ENCODE assay signal across 12 cellular contexts in the genomic region with DNA sequence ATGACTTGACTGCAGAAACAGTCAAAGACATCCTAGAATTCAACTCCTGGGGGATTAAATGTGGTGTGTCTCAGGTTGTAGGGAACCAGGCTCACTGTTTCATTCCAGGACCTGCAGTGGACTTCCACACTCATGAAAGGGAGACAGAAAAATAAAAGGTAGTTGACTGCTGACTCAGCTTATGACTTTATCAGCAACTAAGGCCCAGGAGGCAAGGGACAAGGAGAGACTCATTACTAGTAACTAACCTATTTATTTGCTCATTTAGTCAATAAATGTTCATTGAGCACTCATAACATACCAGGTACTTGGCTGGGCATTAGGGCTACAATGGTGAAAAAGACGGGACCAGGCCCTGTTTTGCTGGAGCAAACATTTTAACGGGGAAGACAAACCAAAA. TPM values are rescaled to one million over a fixed set of nuclear protein-coding genes. Genes with fewer than 3 reads are reported as not detected.
DNase-seq lines count a peak whose midpoint lies in the region; TF ChIP-seq lines count a peak whose summit lies in the region.
"Had no signal": no experiment of that assay in that cellular context is flagged by ENCODE, and none has a peak within 500 bp of the region (broad histone marks: within the 10 kb centered on the region; RNA-seq: fewer than 3 reads in every experiment).

No MANE protein-coding gene starts in this region.

- H3K9me3 ChIP-seq in stomach smooth muscle (ENCODE audit: control insufficient read depth in 2 of 2, low read length in 2 of 2) (peaks cover 0 to 6% of the 10 kb centered on the region in 2 donors), tibial artery (peaks cover 0 to 15% (median 0%) of the 10 kb centered on the region in 3 donors), ascending aorta (peaks cover 0 to 13% of the 10 kb centered on the region in 2 donors)
- H3K9me3 ChIP-seq: Caco-2 had no signal

- H3K4me1 Mint-ChIP-seq in Calu3 (ENCODE audit: low read depth, unreplicated experiment): peaks cover 9% of the 10 kb centered on the region
- no peaks in the 10 kb centered on the region for H3K4me1 Mint-ChIP-seq in neural crest cell
- H3K4me1 Mint-ChIP-seq: IgD-negative memory B cell had no signal

- H3K27ac ChIP-seq in stomach smooth muscle (ENCODE audit: low read length): peak overlapping the region; percentile 0
- H3K27ac ChIP-seq in tibial artery: no peak overlapping the region
- H3K27ac ChIP-seq in ascending aorta: peak overlapping the region in 1 of 2 donors; percentile 96
- H3K27ac ChIP-seq: GM23248 had no signal

- H3K4me1 ChIP-seq in stomach smooth muscle (ENCODE audit: control insufficient read depth, insufficient read depth, low read length): peaks cover 12% of the 10 kb centered on the region
- peaks cover 0 to 19% (median 12%) of the 10 kb centered on the region in 4 donors for H3K4me1 ChIP-seq in tibial artery
- peaks cover 0 to 8% of the 10 kb centered on the region in 2 donors for H3K4me1 ChIP-seq in ascending aorta
- H3K4me1 ChIP-seq: Caco-2 had no signal

- no peak for TF ChIP-seq CTCF in Calu3 (IDR thresholded peaks at IDR 0.05; ENCODE audit: unreplicated experiment)
- no peak for TF ChIP-seq CTCF in neural crest cell (conservative IDR thresholded peaks at IDR 0.05)
- TF ChIP-seq CTCF in tibial artery (IDR thresholded peaks at IDR 0.05): no peak
- TF ChIP-seq CTCF in ascending aorta (IDR thresholded peaks at IDR 0.05): no peak

- H3K27me3 ChIP-seq in stomach smooth muscle (ENCODE audit: control insufficient read depth in 1 of 2, insufficient read depth in 2 of 2, low read length in 2 of 2) (no peaks in the 10 kb centered on the region), tibial artery (no peaks in the 10 kb centered on the region), ascending aorta (no peaks in the 10 kb centered on the region)

- DNase-seq in Calu3 (no peak), OCI-M1 (lab: John Stamatoyannopoulos, UW) (peak; percentile 56), neural crest cell (ENCODE audit: low read depth, low spot score) (no peak), SK-N-DZ (ENCODE audit: low spot score) (no peak), tibial artery (no peak), ascending aorta (ENCODE audit: low spot score in 2 of 2) (no peak)
- DNase-seq: Caco-2; CD8-positive, alpha-beta memory T cell; GM23248 had no signal

- H3K27me3 Mint-ChIP-seq in Calu3 (ENCODE audit: unreplicated experiment) (no peaks in the 10 kb centered on the region), neural crest cell (ENCODE audit: low read depth) (no peaks in the 10 kb centered on the region)
- H3K27me3 Mint-ChIP-seq: CD8-positive, alpha-beta memory T cell; IgD-negative memory B cell had no signal

- H3K9me3 Mint-ChIP-seq in Calu3 (ENCODE audit: low read depth, unreplicated experiment) (peaks cover 10% of the 10 kb centered on the region), neural crest cell (peaks cover 21% of the 10 kb centered on the region)

- H3K36me3 Mint-ChIP-seq in Calu3 (ENCODE audit: insufficient read depth, unreplicated experiment) (no peaks in the 10 kb centered on the region), neural crest cell (ENCODE audit: low read depth) (peaks cover 20% of the 10 kb centered on the region)
- H3K36me3 Mint-ChIP-seq: IgD-negative memory B cell had no signal

- CTCF ChIA-PET in Calu3 (lab: Charles Lee): no interaction called here

- no peak overlapping the region for H3K9ac ChIP-seq in stomach smooth muscle (ENCODE audit: low read length in 2 of 2)
- H3K9ac ChIP-seq: GM23248 had no signal

- H3K4me3 Mint-ChIP-seq in Calu3 (ENCODE audit: low read depth, unreplicated experiment) (no peak overlapping the region), neural crest cell (peak overlapping the region; percentile 11)
- H3K4me3 Mint-ChIP-seq: CD14-positive monocyte; CD8-positive, alpha-beta memory T cell; IgD-negative memory B cell had no signal

- BruUV-seq in Calu3 (replicated peaks; lab: Mats Ljungman, UMichigan): TSS peak; percentile 0

- intact Hi-C loops in Calu3 (cut with micrococcal nuclease; ENCODE audit: unreplicated experiment): no loop called here
- intact Hi-C loops in tibial artery (cut with DNase I; ENCODE audit: low total_unique reads): no loop called here
- intact Hi-C loops in ascending aorta (cut with DNase I): loop anchor here (5.0 to 10.0 kb wide), 3 partner anchors 51 to 1732 kb away; a partner anchor contains a TSS

- H3K4me3 ChIP-seq in stomach smooth muscle (ENCODE audit: low read length in 2 of 2) (no peak overlapping the region), tibial artery (no peak overlapping the region), ascending aorta (no peak overlapping the region)
- H3K4me3 ChIP-seq: GM23248 had no signal

- H3K36me3 ChIP-seq in stomach smooth muscle (ENCODE audit: control insufficient read depth in 2 of 2, insufficient read depth in 2 of 2, low read length in 2 of 2): peaks cover 7 to 13% of the 10 kb centered on the region in 2 donors
- H3K36me3 ChIP-seq in tibial artery: peaks cover 11 to 14% (median 13%) of the 10 kb centered on the region in 3 donors
- peaks cover 7 to 10% of the 10 kb centered on the region in 2 donors for H3K36me3 ChIP-seq in ascending aorta

- H3K27ac Mint-ChIP-seq in Calu3 (ENCODE audit: unreplicated experiment) (no peak overlapping the region), neural crest cell (ENCODE audit: unreplicated experiment) (no peak overlapping the region)

RNA-seq across cellular contexts. Expression of a gene that starts 2.9 kb away (rescaled TPM):
- total RNA-seq in Calu3 (2022) (4.9 and 5.8 TPM in 2 replicates), neural crest cell (5.7 and 6.7 TPM in 2 replicates), ascending aorta (0.21 TPM)
- polyA plus RNA-seq in SK-N-DZ (2014; cell fraction: cytosol; rRNA removed): 3.1 and 7.8 TPM in 2 replicates
- 1.7 and 2.3 TPM in 2 replicates for polyA plus RNA-seq in SK-N-DZ (2014; cell fraction: nucleus; rRNA removed)

RNA-seq across cellular contexts. Expression of a gene that starts 16.7 kb away (rescaled TPM):
- total RNA-seq in Calu3 (2022) (7.3 and 7.8 TPM in 2 replicates), neural crest cell (11.5 and 12.1 TPM in 2 replicates), ascending aorta (0.21 TPM)
- 4.3 and 6.0 TPM in 2 replicates for polyA plus RNA-seq in SK-N-DZ (2014; cell fraction: cytosol; rRNA removed)
- polyA plus RNA-seq in SK-N-DZ (2014; cell fraction: nucleus; rRNA removed): 3.1 and 8.1 TPM in 2 replicates

RNA-seq across cellular contexts. Expression of a gene that starts 51.7 kb away (rescaled TPM):
- total RNA-seq in Calu3 (2022) (3.1 and 4.9 TPM in 2 replicates), neural crest cell (13.6 and 14.4 TPM in 2 replicates), ascending aorta (3.0 TPM)
- polyA plus RNA-seq in SK-N-DZ (2014; cell fraction: cytosol; rRNA removed): 9.2 and 11.0 TPM in 2 replicates
- 14.2 and 15.5 TPM in 2 replicates for polyA plus RNA-seq in SK-N-DZ (2014; cell fraction: nucleus; rRNA removed)
